8 cellular contexts compared by ENCODE assay signal in genomic region chr5:56909294-56910122, GRCh38. TPM values are rescaled to one million over a fixed set of nuclear protein-coding genes. Genes with fewer than 3 reads are reported as not detected.
A peak's percentile ranks its signal among the peaks of the same experiment; 100 is the strongest.
DNase-seq lines count a peak whose midpoint lies in the region; ATAC-seq and TF ChIP-seq lines count a peak whose summit lies in the region.

TSS of gene SETD9 (plus strand) at chr5:56909596. CDS start at chr5:56909646, 50 bp downstream.

- H3K4me3 ChIP-seq in PC-9: peak within 1 kb of the TSS; percentile 98
- peak within 1 kb of the TSS; percentile 81 to 98 for H3K4me3 ChIP-seq in muscle layer of colon (ENCODE audit: low read depth in 1 of 2, low read length in 2 of 2)

- peaks cover 5% of the 10 kb centered on the region; the same call in 1 of the 2 replicates for H3F3A ChIP-seq in PC-9 (ENCODE audit: insufficient read depth, low read depth)

- H3K27me3 ChIP-seq in PC-9 (ENCODE audit: insufficient read depth, low read depth) (no peaks in the 10 kb centered on the region), muscle layer of colon (ENCODE audit: control insufficient read depth in 1 of 2, insufficient read depth in 2 of 2, low read length in 2 of 2) (no peaks in the 10 kb centered on the region)

- peak; percentile 99 for DNase-seq in DMS53 (lab: John Stamatoyannopoulos, UW)
- DNase-seq in KBM-7: peak; percentile 97
- DNase-seq in PC-9: peak; percentile 87 to 97
- peak; percentile 96 for DNase-seq in activated T-cell treated with anti-CD3 and anti-CD28 coated beads, Interleukin-2, amount 50 U/mL, for 48 hours
- DNase-seq in stimulated activated CD8-positive, alpha-beta memory T cell treated with anti-CD3 and anti-CD28 coated beads, Interleukin-7, amount 100 ng/mL, for 1 hour (ENCODE audit: low read depth in 2 of 2): peak; percentile 74 to 76

- H4K20me1 ChIP-seq in PC-9 (ENCODE audit: insufficient read depth): no peaks in the 10 kb centered on the region

- H3K4me1 ChIP-seq in PC-9 (replicated peaks; ENCODE audit: insufficient read depth) (peaks cover 12% of the 10 kb centered on the region), muscle layer of colon (ENCODE audit: insufficient read depth, low read length) (no peaks in the 10 kb centered on the region)

- H3K27ac ChIP-seq in PC-9 (peak within 1 kb of the TSS; percentile 92), muscle layer of colon (ENCODE audit: low read depth, low read length) (peak within 1 kb of the TSS; percentile 99)

- H3K36me3 ChIP-seq in PC-9 (ENCODE audit: low read depth) (no peaks in the 10 kb centered on the region), muscle layer of colon (ENCODE audit: insufficient read depth, low read length) (no peaks in the 10 kb centered on the region)

- CTCF ChIA-PET in PC-9 (lab: Charles Lee): interaction anchor here (0.6 to 1.0 kb wide), 3 partner anchors 8 to 264 kb away, joined by 3 to 12 read pairs (median 5); partner anchors contain the start of gene GPBP1

- H3K9ac ChIP-seq in muscle layer of colon (ENCODE audit: low read length): peak within 1 kb of the TSS; percentile 93

- peak within 1 kb of the TSS; percentile 83 for H3K4me2 ChIP-seq in PC-9

- no peaks in the 10 kb centered on the region for H3K9me2 ChIP-seq in PC-9 (ENCODE audit: insufficient read depth)

- BruUV-seq in PC-9 (replicated peaks; lab: Mats Ljungman, UMichigan): TSS peak; percentile 90

- POLR2A ChIA-PET in PC-9 (lab: Charles Lee; ENCODE audit: unreplicated experiment): interaction anchor here (0.5 to 1.0 kb wide), 9 partner anchors 9 to 1602 kb away, joined by 3 to 5 read pairs (median 3); partner anchors contain the start of gene DHX29

- no peaks in the 10 kb centered on the region for H3K9me3 ChIP-seq in PC-9 (ENCODE audit: insufficient read depth, low read depth)
- no peaks in the 10 kb centered on the region for H3K9me3 ChIP-seq in muscle layer of colon (ENCODE audit: low read length)

- H2AFZ ChIP-seq in PC-9: peak within 1 kb of the TSS; percentile 99

- peak; percentile 87 for ATAC-seq in GM21723 (IDR thresholded peaks at IDR 0.05; ENCODE audit: unreplicated experiment)
- peak; percentile 96 for ATAC-seq in esophagus mucosa

- intact Hi-C loops in PC-9 (cut with micrococcal nuclease; ENCODE audit: unreplicated experiment): loop anchor here (1.0 to 5.0 kb wide), 3 partner anchors 43 to 637 kb away; partner anchors contain the start of gene MIER3

- no peaks in the 10 kb centered on the region for H3K79me2 ChIP-seq in PC-9 (ENCODE audit: low read depth)

- TF ChIP-seq CTCF in PC-9 (conservative IDR thresholded peaks at IDR 0.05): no peak

- in situ Hi-C loops in KBM-7 (cut with MboI; ENCODE audit: low pct_unique_long_range_greater_than_20kb, low sequenced_read_pairs): no loop called here

RNA-seq across cellular contexts. Expression of gene SETD9, which starts in this region (rescaled TPM):
- total RNA-seq in PC-9 (2021) (6.5 and 7.3 TPM in 2 replicates), esophagus mucosa (7.8 TPM)

Comparison
In these comparisons a context has a peak if more than half of its experiments do, and no peak if none do; other contexts are left out.
1. Peak in every context shown above with its lines: DNase-seq, ATAC-seq, H3K4me3 ChIP-seq and H3K27ac ChIP-seq.